8 cellular contexts compared by ENCODE assay signal in the genomic region with DNA sequence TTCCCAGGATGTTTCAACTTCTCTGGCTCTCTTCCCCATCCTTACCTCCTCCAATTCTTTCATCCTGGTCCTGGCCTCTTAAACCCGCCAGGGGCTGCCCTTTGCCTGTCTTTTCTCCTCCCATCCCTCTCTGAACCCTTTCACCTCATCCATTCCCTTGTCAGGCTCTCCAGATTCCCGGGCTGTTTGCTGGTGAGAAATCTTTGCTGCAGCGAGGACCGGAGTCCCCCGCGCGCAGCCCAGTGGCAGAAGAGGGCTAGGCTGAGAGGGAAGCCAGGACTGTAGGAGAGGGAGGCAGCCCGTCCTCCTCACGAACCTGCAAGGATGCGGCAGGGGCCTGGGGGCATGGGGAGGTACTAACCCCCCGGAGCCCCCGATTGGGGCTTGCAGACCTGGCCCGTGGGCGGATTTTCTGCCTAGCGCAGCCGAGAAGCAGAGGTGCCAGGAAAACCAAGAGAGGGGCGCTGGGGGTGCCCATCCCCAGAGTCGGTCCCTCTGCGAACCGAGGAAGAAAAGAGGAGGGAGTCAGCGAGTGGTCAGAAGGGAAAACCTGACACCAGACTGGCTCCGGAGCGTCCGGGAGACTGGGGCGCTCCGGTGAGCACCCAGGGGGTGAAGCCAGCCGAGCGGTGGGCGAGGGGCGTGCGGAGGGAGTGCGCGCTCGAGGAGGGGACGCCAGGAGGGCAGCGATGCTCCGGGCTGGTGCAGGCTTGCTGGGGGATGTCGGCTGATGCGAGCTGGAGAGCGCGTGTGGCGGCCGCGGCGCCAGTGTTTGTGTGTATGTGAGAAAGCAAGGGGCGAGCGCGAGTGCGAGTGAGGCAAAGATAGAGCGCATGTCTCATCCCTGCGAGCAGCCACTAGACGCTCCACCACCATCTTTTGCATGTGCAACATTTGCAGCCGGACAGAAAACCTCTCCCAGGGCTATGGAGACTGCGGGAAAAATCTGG. TPM values are rescaled to one million over a fixed set of nuclear protein-coding genes. Genes with fewer than 3 reads are reported as not detected.
DNase-seq lines count a peak whose midpoint lies in the region; ATAC-seq, FAIRE-seq and TF ChIP-seq lines count a peak whose summit lies in the region.

A gene (plus strand): TSS at position 242 of the 950 bp plus-strand sequence. CDS start 925 bp downstream, outside the sequence.

- TF ChIP-seq CTCF in natural killer cell (IDR thresholded peaks at IDR 0.05): no peak
- no peak for TF ChIP-seq CTCF in RWPE2 (IDR thresholded peaks at IDR 0.05; ENCODE audit: poor library complexity, severe bottlenecking)
- no peak for TF ChIP-seq CTCF in RWPE1 (conservative IDR thresholded peaks at IDR 0.05; ENCODE audit: low read depth)

- intact Hi-C loops in natural killer cell (cut with micrococcal nuclease): no loop called here

- H3K36me3 ChIP-seq in RWPE2 (ENCODE audit: low read depth): no peaks in the 10 kb centered on the region

- no peaks in the 10 kb centered on the region for H3K4me1 Mint-ChIP-seq in natural killer cell treated with Interleukin-12 subunit alpha and Interleukin-12 subunit beta and Interleukin-15 and Interleukin-18, amount 100 ng/mL, for 72 hours (ENCODE audit: low read depth in 2 of 2)
- peaks cover 0 to 5% of the 10 kb centered on the region in 2 donors for H3K4me1 Mint-ChIP-seq in natural killer cell

- H3K27me3 ChIP-seq in RWPE2 (ENCODE audit: insufficient read depth, poor library complexity, severe bottlenecking): peaks cover 47% of the 10 kb centered on the region

- H3K9me3 ChIP-seq in RWPE2 (ENCODE audit: severe bottlenecking): no peaks in the 10 kb centered on the region

- peak within 1 kb of the TSS; percentile 12 for H3K4me3 ChIP-seq in RWPE2 (ENCODE audit: severe bottlenecking)

- ATAC-seq in natural killer cell treated with Interleukin-12 subunit alpha and Interleukin-12 subunit beta and Interleukin-15 and Interleukin-18, amount 100 ng/mL, for 72 hours: peak in 1 of 2 donors; percentile 43
- ATAC-seq in natural killer cell: no peak
- peak; percentile 70 for ATAC-seq in RWPE2 (ENCODE audit: low read depth)

- FAIRE-seq in urothelium cell line (lab: Jason Lieb, UNC): no peak

- POLR2A ChIA-PET in RWPE1 (lab: Yijun Ruan, JAX; ENCODE audit: low non-redundant PET): no interaction called here

- peaks cover 5% of the 10 kb centered on the region for H3K9me3 Mint-ChIP-seq in natural killer cell treated with Interleukin-12 subunit alpha and Interleukin-12 subunit beta and Interleukin-15 and Interleukin-18, amount 100 ng/mL, for 72 hours
- peaks cover 5 to 14% of the 10 kb centered on the region in 2 donors for H3K9me3 Mint-ChIP-seq in natural killer cell

- no peaks in the 10 kb centered on the region for H3K4me1 ChIP-seq in RWPE2 (ENCODE audit: insufficient read depth, poor library complexity, severe bottlenecking)

- peaks cover 16 to 18% of the 10 kb centered on the region in 2 donors for H3K27me3 Mint-ChIP-seq in natural killer cell treated with Interleukin-12 subunit alpha and Interleukin-12 subunit beta and Interleukin-15 and Interleukin-18, amount 100 ng/mL, for 72 hours
- peaks cover 24 to 31% of the 10 kb centered on the region in 2 donors for H3K27me3 Mint-ChIP-seq in natural killer cell (ENCODE audit: low read depth in 2 of 2)

- H3K36me3 Mint-ChIP-seq in natural killer cell treated with Interleukin-12 subunit alpha and Interleukin-12 subunit beta and Interleukin-15 and Interleukin-18, amount 100 ng/mL, for 72 hours: peaks cover 6% of the 10 kb centered on the region
- peaks cover 7% of the 10 kb centered on the region for H3K36me3 Mint-ChIP-seq in natural killer cell

- H3K4me3 Mint-ChIP-seq in natural killer cell treated with Interleukin-12 subunit alpha and Interleukin-12 subunit beta and Interleukin-15 and Interleukin-18, amount 100 ng/mL, for 72 hours: peak within 1 kb of the TSS; percentile 19
- no peak within 1 kb of the TSS for H3K4me3 Mint-ChIP-seq in natural killer cell

- DNase-seq in natural killer cell treated with Interleukin-12 subunit alpha and Interleukin-12 subunit beta and Interleukin-15 and Interleukin-18, amount 100 ng/mL, for 72 hours (ENCODE audit: low spot score): peak; percentile 54
- DNase-seq in natural killer cell (no peak), RWPE2 (ENCODE audit: low spot score) (no peak), epidermal melanocyte (ENCODE audit: insufficient read length, low spot score) (peak; percentile 36), middle frontal gyrus (ENCODE audit: extremely low spot score, low spot score) (peak; percentile 54), urothelium cell line (ENCODE audit: low spot score) (peak; percentile 56), RWPE1 (ENCODE audit: low spot score) (no peak), AML-193 (lab: John Stamatoyannopoulos, UW) (no peak)

- CTCF ChIA-PET in RWPE1 (lab: Yijun Ruan, JAX): no interaction called here

- H3K27ac ChIP-seq in RWPE2 (ENCODE audit: poor library complexity, severe bottlenecking) (no peak within 1 kb of the TSS), RWPE1 (no peak within 1 kb of the TSS)

- no peak within 1 kb of the TSS for H3K27ac Mint-ChIP-seq in natural killer cell treated with Interleukin-12 subunit alpha and Interleukin-12 subunit beta and Interleukin-15 and Interleukin-18, amount 100 ng/mL, for 72 hours
- H3K27ac Mint-ChIP-seq in natural killer cell: no peak within 1 kb of the TSS

RNA-seq across cellular contexts. Expression of the gene that starts here (rescaled TPM):
- total RNA-seq in natural killer cell treated with Interleukin-12 subunit alpha and Interleukin-12 subunit beta and Interleukin-15 and Interleukin-18, amount 100 ng/mL, for 72 hours: not detected
- not detected for total RNA-seq in natural killer cell

Comparison
In these comparisons a context has a peak if more than half of its experiments do, and no peak if none do; other contexts are left out.
1. Peak in DNase-seq in natural killer cell treated with Interleukin-12 subunit alpha and Interleukin-12 subunit beta and Interleukin-15 and Interleukin-18, amount 100 ng/mL, for 72 hours; RNA of the gene not detected or under 1 TPM.
2. DNase-seq: peak in epidermal melanocyte (single experiment), middle frontal gyrus (single experiment) and urothelium cell line (single experiment); none in natural killer cell (single experiment), RWPE2 (single experiment), RWPE1 (single experiment) and AML-193 (0 of 2).